ENCODE assay signal across 7 cellular contexts in genomic region chr12:28253175-28253641, GRCh38.
DNase-seq lines count a peak whose midpoint lies in the region; ATAC-seq and FAIRE-seq lines count a peak whose summit lies in the region.

No MANE protein-coding gene starts in this region.

- no peaks in the 10 kb centered on the region for H3K9me3 ChIP-seq in Karpas-422 (ENCODE audit: low read length)
- H3K9me3 ChIP-seq in small intestine (ENCODE audit: control insufficient read depth, low read depth): no peaks in the 10 kb centered on the region

- H3K27ac ChIP-seq in Karpas-422 (ENCODE audit: low read length) (no peak overlapping the region), small intestine (ENCODE audit: low read depth in 1 of 2, low read length in 1 of 2) (no peak overlapping the region)

- H3K4me3 ChIP-seq in Karpas-422 (ENCODE audit: low read length): no peak overlapping the region
- H3K4me3 ChIP-seq in small intestine (ENCODE audit: low read depth in 1 of 2, low read length in 2 of 2): no peak overlapping the region

- 73 to 80% (median 76%) methylated on average over 3 of the region's 3 CpGs for WGBS in small intestine, 3 donors

- H2AFZ ChIP-seq in Karpas-422 (ENCODE audit: low read length): no peak overlapping the region

- H3K9ac ChIP-seq in Karpas-422 (ENCODE audit: low read length): no peak overlapping the region

- peak; percentile 11 for DNase-seq in activated T-helper 9 cell treated with anti-CD3 and anti-CD28 coated beads, Interleukin-2, amount 50 U/mL, for 16 hours (ENCODE audit: low read depth)
- peak; percentile 14 to 27 (median 14) for DNase-seq in stimulated activated CD4-positive, alpha-beta T cell treated with anti-CD3 and anti-CD28 coated beads, TNF-alpha, amount 100 ng/mL, for 48 hours (ENCODE audit: low read depth in 3 of 3)
- DNase-seq in Karpas-422 (no peak), small intestine (no peak), medulla oblongata (ENCODE audit: extremely low spot score) (no peak)

- H3K4me2 ChIP-seq in Karpas-422 (ENCODE audit: low read depth, low read length, poor library complexity, severe bottlenecking): no peak overlapping the region

- H4K20me1 ChIP-seq in Karpas-422 (ENCODE audit: insufficient read depth, low read depth, low read length): no peaks in the 10 kb centered on the region

- peaks cover 16% of the 10 kb centered on the region for H3K4me1 ChIP-seq in Karpas-422 (ENCODE audit: low read length)
- peaks cover 0 to 6% of the 10 kb centered on the region in 2 donors for H3K4me1 ChIP-seq in small intestine (ENCODE audit: control insufficient read depth in 2 of 2, insufficient read depth in 1 of 2, low read depth in 1 of 2, low read length in 1 of 2)

- peak; percentile 94 for ATAC-seq in GM19452 (IDR thresholded peaks at IDR 0.05; ENCODE audit: unreplicated experiment)
- ATAC-seq in HG03378 (IDR thresholded peaks at IDR 0.05; ENCODE audit: unreplicated experiment): peak; percentile 97

- no peak for FAIRE-seq in small intestine (lab: Jason Lieb, UNC)

- no peaks in the 10 kb centered on the region for H3K9me2 ChIP-seq in Karpas-422 (replicated peaks; ENCODE audit: insufficient read depth, low read length)

- H3K27me3 ChIP-seq in Karpas-422 (ENCODE audit: low read length) (no peaks in the 10 kb centered on the region), small intestine (ENCODE audit: control insufficient read depth in 2 of 2, insufficient read depth in 2 of 2, low read length in 2 of 2) (no peaks in the 10 kb centered on the region)

- 0 out of 2 replicates have a peak, but pooled peaks cover 4% of the 10 kb centered on the region for H3K36me3 ChIP-seq in Karpas-422 (ENCODE audit: insufficient read depth, low read length)
- no peaks in the 10 kb centered on the region for H3K36me3 ChIP-seq in small intestine (ENCODE audit: control insufficient read depth in 2 of 2, insufficient read depth in 2 of 2, low read length in 2 of 2)

- peaks cover 86% of the 10 kb centered on the region for H3K79me2 ChIP-seq in Karpas-422 (ENCODE audit: low read length)

Comparison
In these comparisons a context has a peak if more than half of its experiments do, and no peak if none do; other contexts are left out.
1. DNase-seq: peak in activated T-helper 9 cell treated with anti-CD3 and anti-CD28 coated beads, Interleukin-2, amount 50 U/mL, for 16 hours (single experiment) and stimulated activated CD4-positive, alpha-beta T cell treated with anti-CD3 and anti-CD28 coated beads, TNF-alpha, amount 100 ng/mL, for 48 hours (3 of 3); none in Karpas-422 (single experiment), small intestine (single experiment) and medulla oblongata (single experiment).